Comparison of ENCODE assay signal across 15 cellular contexts in the genomic region with DNA sequence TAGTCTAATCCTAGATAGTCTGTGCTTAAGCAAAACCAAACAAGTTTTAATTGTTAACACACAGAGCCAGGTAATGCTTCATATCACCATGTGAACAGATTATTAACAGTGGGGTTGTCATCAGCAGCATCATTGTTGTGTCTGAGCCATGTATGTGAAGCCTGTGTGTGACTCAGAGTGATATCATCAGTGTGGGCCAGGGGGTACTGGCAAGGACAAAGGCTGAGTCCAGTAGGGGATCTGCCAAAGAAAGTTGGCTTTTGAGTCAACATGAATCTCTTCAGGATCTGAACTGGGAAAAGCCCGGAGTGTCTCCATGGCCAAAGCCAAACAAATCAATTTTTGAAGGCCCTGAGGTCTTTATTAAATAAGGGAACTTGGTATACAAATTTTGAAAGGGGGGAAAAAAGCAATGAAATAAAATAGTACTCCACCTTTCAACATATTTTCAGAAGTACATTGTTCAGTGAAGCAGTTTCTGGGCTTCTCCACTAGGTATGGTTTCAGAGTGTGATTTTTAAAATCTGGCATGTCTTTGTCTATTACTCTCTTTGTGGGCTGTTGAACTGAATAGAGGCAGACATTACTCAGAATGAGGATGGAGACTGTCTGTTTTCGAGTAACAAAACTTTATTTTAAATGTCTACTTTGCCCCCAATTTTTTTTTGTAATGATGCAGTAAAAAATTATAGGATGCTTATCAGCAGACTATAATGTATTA.
DNase-seq lines count a peak whose midpoint lies in the region; ATAC-seq, FAIRE-seq and TF ChIP-seq lines count a peak whose summit lies in the region.
"Had no signal": no experiment of that assay in that cellular context is flagged by ENCODE, and none has a peak within 500 bp of the region (broad histone marks: within the 10 kb centered on the region; RNA-seq: fewer than 3 reads in every experiment).

No MANE protein-coding gene starts in this region.

- H3K23ac ChIP-seq in IMR-90 (ENCODE audit: low read depth, low read length) = no peak overlapping the region

- no peak overlapping the region for H3K4ac ChIP-seq in IMR-90 (ENCODE audit: low read depth, low read length)

- H3K4me1 ChIP-seq in IMR-90 (ENCODE audit: control insufficient read depth, insufficient read depth, low read length) (peaks cover 3% of the 10 kb centered on the region; the same call in 1 of the 2 replicates), GM12878 (ENCODE audit: control insufficient read depth, insufficient read depth, low read length) (no peaks in the 10 kb centered on the region)
- H3K4me1 ChIP-seq: vagina had no signal

- no peak for TF ChIP-seq EP300 in GM12878 (IDR thresholded peaks at IDR 0.05; ENCODE audit: borderline replicate concordance in 1 of 2, control insufficient read depth in 1 of 2, low read depth in 2 of 2, low read length in 2 of 2)

- in situ Hi-C loops in IMR-90 (cut with MboI; ENCODE audit: low sequenced_read_pairs) (no loop called here), GM12878 (cut with MboI) (no loop called here)

- H2BK120ac ChIP-seq in IMR-90 (ENCODE audit: low read depth, low read length) = no peak overlapping the region

- H4K91ac ChIP-seq in IMR-90 (ENCODE audit: insufficient read depth, low read depth, low read length) = no peak overlapping the region

- no peak overlapping the region for H3K4me3 ChIP-seq in AG09309 (ENCODE audit: control insufficient read depth, low read depth, low read length)
- no peak overlapping the region for H3K4me3 ChIP-seq in IMR-90 (ENCODE audit: insufficient read depth, low read depth, low read length)
- no peak overlapping the region for H3K4me3 ChIP-seq in GM12878
- no peak overlapping the region for H3K4me3 ChIP-seq in kidney epithelial cell (ENCODE audit: low read depth, low read length)
- H3K4me3 ChIP-seq: esophagus squamous epithelium, vagina had no signal

- no peak overlapping the region for H2AK9ac ChIP-seq in IMR-90 (replicated peaks; ENCODE audit: low read depth, low read length, poor library complexity)

- no peak overlapping the region for H3K56ac ChIP-seq in IMR-90 (ENCODE audit: extremely low read depth, insufficient read depth, low read length)

- peak; percentile 49; the same call in 1 of the 2 replicates for ATAC-seq in IMR-90 (ENCODE audit: low read depth)
- peak; percentile 67 for ATAC-seq in GM12878
- ATAC-seq in activated naive CD4-positive, alpha-beta T cell treated with anti-CD3 and anti-CD28 coated beads, Interleukin-2, amount 50 U/mL, for 72 hours = no peak
- ATAC-seq in HG03439 (IDR thresholded peaks at IDR 0.05; ENCODE audit: unreplicated experiment) = no peak
- no peak for ATAC-seq in GM21367 (IDR thresholded peaks at IDR 0.05; ENCODE audit: unreplicated experiment)

- H3K14ac ChIP-seq in IMR-90 (replicated peaks; ENCODE audit: low read depth, low read length) = no peak overlapping the region

- H2BK20ac ChIP-seq in IMR-90 (ENCODE audit: low read depth, low read length) = no peak overlapping the region

- POLR2A ChIA-PET in IMR-90 (lab: Charles Lee; ENCODE audit: unreplicated experiment) (no interaction called here), GM12878 (lab: Charles Lee) (no interaction called here)

- no peaks in the 10 kb centered on the region for H3K9me1 ChIP-seq in IMR-90 (ENCODE audit: insufficient read depth, low read length)

- H4K20me1 ChIP-seq in IMR-90 (ENCODE audit: insufficient read depth, low read length) = no peaks in the 10 kb centered on the region
- H4K20me1 ChIP-seq in GM12878 (ENCODE audit: control insufficient read depth, insufficient read depth) = no peaks in the 10 kb centered on the region

- no peaks in the 10 kb centered on the region for H3K79me2 ChIP-seq in GM12878 (ENCODE audit: control insufficient read depth, insufficient read depth, low read length)

- H3K27ac ChIP-seq in IMR-90 (ENCODE audit: insufficient read depth, low read length) = no peak overlapping the region
- no peak overlapping the region for H3K27ac ChIP-seq in GM12878 (ENCODE audit: control insufficient read depth, insufficient read depth)
- H3K27ac ChIP-seq: esophagus squamous epithelium, HL-60, vagina had no signal

- TF ChIP-seq RAD21 in IMR-90 (IDR thresholded peaks at IDR 0.05; ENCODE audit: low read length) (no peak; the same call in 1 of the 2 replicates), GM12878 (IDR thresholded peaks at IDR 0.05; ENCODE audit: insufficient read depth, low read depth, low read length) (no peak)

- dilution Hi-C loops in IMR-90 (cut with HindIII; ENCODE audit: low sequenced_read_pairs, unreplicated experiment) = no loop called here

- BruUV-seq in IMR-90 (replicated peaks; lab: Mats Ljungman, UMichigan) (no TSS peak), GM12878 (replicated peaks; lab: Mats Ljungman, UMichigan) (no TSS peak)

- no peak for TF ChIP-seq POLR2A in IMR-90 (IDR thresholded peaks at IDR 0.05; ENCODE audit: low read depth, low read length)
- TF ChIP-seq POLR2A in GM12878 (IDR thresholded peaks at IDR 0.05; ENCODE audit: low read depth, low read length) = no peak

- no peaks in the 10 kb centered on the region for H3K79me1 ChIP-seq in IMR-90 (ENCODE audit: low read depth in 1 of 2, low read length in 2 of 2)

- H3K9me3 ChIP-seq in IMR-90 (ENCODE audit: control insufficient read depth, insufficient read depth, low read length) (no peaks in the 10 kb centered on the region), GM12878 (replicated peaks; ENCODE audit: control insufficient read depth, insufficient read depth, low read length) (no peaks in the 10 kb centered on the region)
- H3K9me3 ChIP-seq: esophagus squamous epithelium, vagina had no signal

- H3K36me3 ChIP-seq in IMR-90 (ENCODE audit: control insufficient read depth, insufficient read depth, low read length) = no peaks in the 10 kb centered on the region
- no peaks in the 10 kb centered on the region for H3K36me3 ChIP-seq in GM12878 (ENCODE audit: control insufficient read depth in 2 of 2, insufficient read depth in 2 of 2, low read length in 1 of 2)
- no peaks in the 10 kb centered on the region for H3K36me3 ChIP-seq in kidney epithelial cell (ENCODE audit: control insufficient read depth, insufficient read depth, low read length)
- H3K36me3 ChIP-seq: esophagus squamous epithelium, vagina had no signal

- peaks cover 7 to 10% of the 10 kb centered on the region in 2 donors for H3K9me3 Mint-ChIP-seq in activated naive CD4-positive, alpha-beta T cell treated with anti-CD3 and anti-CD28 coated beads, Interleukin-2, amount 50 U/mL, for 72 hours

- no peak overlapping the region for H3K9ac ChIP-seq in IMR-90 (ENCODE audit: low read depth, low read length)
- H3K9ac ChIP-seq in GM12878 (ENCODE audit: control insufficient read depth, insufficient read depth, low read length) = no peak overlapping the region

- H2BK15ac ChIP-seq in IMR-90 (ENCODE audit: low read depth, low read length) = no peak overlapping the region

- no peak overlapping the region for H2AK5ac ChIP-seq in IMR-90 (ENCODE audit: low read depth, low read length)

- no peak for TF ChIP-seq CTCF in AG09309 (IDR thresholded peaks at IDR 0.05; ENCODE audit: control insufficient read depth, insufficient read depth, low read depth, low read length, missing control alignments)
- no peak for TF ChIP-seq CTCF in IMR-90 (conservative IDR thresholded peaks at IDR 0.05; ENCODE audit: low read depth, low read length)
- no peak for TF ChIP-seq CTCF in GM12878 (IDR thresholded peaks at IDR 0.05 in 2 of 3, conservative IDR thresholded peaks at IDR 0.05 in 1 of 3; ENCODE audit: control insufficient read depth in 2 of 3, extremely low read depth in 1 of 3, insufficient read depth in 1 of 3, low read depth in 3 of 3, low read length in 3 of 3)
- no peak for TF ChIP-seq CTCF in kidney epithelial cell (IDR thresholded peaks at IDR 0.05; ENCODE audit: insufficient read depth, low read length, poor library complexity, severe bottlenecking)

- no peaks in the 10 kb centered on the region for H3K27me3 ChIP-seq in IMR-90 (ENCODE audit: control insufficient read depth, insufficient read depth, low read length)
- no peaks in the 10 kb centered on the region for H3K27me3 ChIP-seq in GM12878 (replicated peaks in 1 of 2; ENCODE audit: control insufficient read depth in 2 of 2, insufficient read depth in 2 of 2, low read length in 1 of 2)
- H3K27me3 ChIP-seq in kidney epithelial cell (ENCODE audit: control insufficient read depth, insufficient read depth, low read length) = no peaks in the 10 kb centered on the region
- H3K27me3 ChIP-seq: esophagus squamous epithelium, vagina had no signal

- FAIRE-seq in GM12878 (lab: Jason Lieb, UNC) = no peak

- no peak overlapping the region for H3K18ac ChIP-seq in IMR-90 (ENCODE audit: low read depth, low read length)

- intact Hi-C loops in IMR-90 (cut with micrococcal nuclease) = no loop called here
- intact Hi-C loops in GM12878 (cut with micrococcal nuclease; ENCODE audit: unreplicated experiment) = no loop called here

- no peaks in the 10 kb centered on the region for H3K36me3 Mint-ChIP-seq in activated naive CD4-positive, alpha-beta T cell treated with anti-CD3 and anti-CD28 coated beads, Interleukin-2, amount 50 U/mL, for 72 hours

- WGBS in IMR-90 (ENCODE audit: extremely low coverage in 2 of 2, insufficient read length in 1 of 2), 2 experiments = no CpG with 5 or more reads among the region's 2 CpGs
- WGBS in GM12878 (ENCODE audit: insufficient coverage, insufficient replicate concordance, low lambda C conversion rate, missing lambda C conversion rate) = 9% methylated on average over 2 of the region's 2 CpGs

- no peak overlapping the region for H4K8ac ChIP-seq in IMR-90 (ENCODE audit: low read depth in 2 of 2, low read length in 2 of 2)

- no peak overlapping the region for H4K5ac ChIP-seq in IMR-90 (ENCODE audit: low read depth, low read length)

- DNase-seq in AG09309 (ENCODE audit: low read depth) = peak; percentile 16
- DNase-seq in IMR-90 = peak; percentile 93
- no peak for DNase-seq in GM12878 (ENCODE audit: low read depth, low spot score)
- peak; percentile 86 for DNase-seq in kidney epithelial cell (ENCODE audit: low read depth)
- DNase-seq in activated naive CD4-positive, alpha-beta T cell treated with anti-CD3 and anti-CD28 coated beads, Interleukin-2, amount 50 U/mL, for 72 hours (ENCODE audit: low spot score in 2 of 2) = no peak
- DNase-seq in stimulated activated CD4-positive, alpha-beta T cell treated with anti-CD3 and anti-CD28 coated beads, Interleukin-4, amount 100 ng/mL, for 1 hour = no peak
- DNase-seq: esophagus squamous epithelium, left cardiac atrium, NCI-H526 treated with DMSO at 0.1 percent for 48 hours had no signal

- RAD21 ChIA-PET in GM12878 (lab: Charles Lee; ENCODE audit: unreplicated experiment) = no interaction called here

- H2AFZ ChIP-seq in IMR-90 (replicated peaks; ENCODE audit: low read length, poor library complexity) (no peak overlapping the region), GM12878 (ENCODE audit: control insufficient read depth, low read depth, low read length) (no peak overlapping the region)

- no peak overlapping the region for H3K27ac Mint-ChIP-seq in activated naive CD4-positive, alpha-beta T cell treated with anti-CD3 and anti-CD28 coated beads, Interleukin-2, amount 50 U/mL, for 72 hours
- H3K27ac Mint-ChIP-seq: activated T-helper 2 cell treated with anti-CD3 and anti-CD28 coated beads, Interferon-gamma antibody, Interleukin-2, Interleukin-4, amounts not matched to agents 10 μg/mL and 5 μg/mL and 100 μg/mL, durations not matched to agents 14 hours and 24 hours and 36 hours; B cell had no signal

- CTCF ChIA-PET in IMR-90 (lab: Yijun Ruan, JAX) (no interaction called here), GM12878 (lab: Yijun Ruan, JAX) (no interaction called here)

- SMC1A ChIA-PET in GM12878 (lab: Charles Lee; ENCODE audit: uncharacterized antibody, unreplicated experiment) = no interaction called here

- H3K4me2 ChIP-seq in IMR-90 (ENCODE audit: low read depth, low read length) (no peak overlapping the region), GM12878 (ENCODE audit: control insufficient read depth, insufficient read depth) (no peak overlapping the region)

- no peak overlapping the region for H2BK5ac ChIP-seq in IMR-90 (ENCODE audit: low read depth, low read length, poor library complexity, severe bottlenecking)

Comparison
In these comparisons a context has a peak if more than half of its experiments do, and no peak if none do; other contexts are left out.
1. DNase-seq: peak in AG09309 (single experiment), IMR-90 (single experiment) and kidney epithelial cell (single experiment); none in GM12878 (single experiment), activated naive CD4-positive, alpha-beta T cell treated with anti-CD3 and anti-CD28 coated beads, Interleukin-2, amount 50 U/mL, for 72 hours (0 of 2) and stimulated activated CD4-positive, alpha-beta T cell treated with anti-CD3 and anti-CD28 coated beads, Interleukin-4, amount 100 ng/mL, for 1 hour (single experiment).
2. ATAC-seq: peak in IMR-90 (single experiment) and GM12878 (single experiment); none in activated naive CD4-positive, alpha-beta T cell treated with anti-CD3 and anti-CD28 coated beads, Interleukin-2, amount 50 U/mL, for 72 hours (0 of 2), HG03439 (single experiment) and GM21367 (single experiment).